28 cellular contexts compared by ENCODE assay signal in the genomic region with DNA sequence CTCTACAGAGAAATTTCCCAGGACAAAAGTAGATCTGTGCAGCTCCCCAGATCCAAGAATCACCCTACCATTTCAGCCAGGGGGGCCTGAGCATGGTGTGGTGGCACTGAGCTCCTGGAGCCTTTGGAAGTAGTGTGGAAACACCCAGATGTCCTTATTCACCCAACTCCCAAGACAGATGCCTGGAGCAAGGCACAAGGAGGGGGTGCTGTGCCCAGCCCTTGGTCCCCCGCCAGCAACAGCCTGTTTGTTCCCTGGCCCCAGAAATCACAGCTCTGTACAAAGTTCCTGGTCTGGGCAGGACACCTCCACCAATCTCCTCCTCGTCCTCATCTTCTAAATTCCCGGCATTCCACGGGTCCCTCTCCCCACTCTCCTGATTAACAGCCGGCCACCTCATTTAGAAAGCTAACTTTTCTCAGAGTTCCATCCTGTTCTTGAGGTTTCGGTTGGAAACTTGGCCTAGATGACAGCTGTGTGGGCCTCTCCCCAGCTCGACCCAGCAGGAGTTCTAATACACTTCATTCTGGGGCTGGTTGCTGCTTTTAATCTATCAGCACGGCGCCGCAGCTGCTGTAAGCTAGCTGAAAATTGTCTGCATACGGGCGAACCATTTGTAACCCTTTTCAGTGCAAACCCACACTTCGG.
DNase-seq lines count a peak whose midpoint lies in the region; ATAC-seq and TF ChIP-seq lines count a peak whose summit lies in the region.
"Had no signal": no experiment of that assay in that cellular context is flagged by ENCODE, and none has a peak within 500 bp of the region (broad histone marks: within the 10 kb centered on the region; RNA-seq: fewer than 3 reads in every experiment).

No MANE protein-coding gene starts in this region.

- no peaks in the 10 kb centered on the region for H3K27me3 ChIP-seq in GM23338 (ENCODE audit: insufficient read depth)
- H3K27me3 ChIP-seq in endodermal cell (ENCODE audit: control insufficient read depth, insufficient read depth, low read length, poor library complexity, severe bottlenecking), result no peaks in the 10 kb centered on the region
- no peaks in the 10 kb centered on the region for H3K27me3 ChIP-seq in CD8-positive, alpha-beta memory T cell (ENCODE audit: insufficient read depth, low read length, poor library complexity, severe bottlenecking)
- H3K27me3 ChIP-seq: adrenal gland, tibial nerve had no signal

- H3K79me2 ChIP-seq in GM23338 (replicated peaks; ENCODE audit: insufficient read depth), result no peaks in the 10 kb centered on the region

- H3K27ac Mint-ChIP-seq in GM23338 (no peak overlapping the region), endodermal cell (peak overlapping the region; percentile 13), osteocyte (ENCODE audit: unreplicated experiment) (peak overlapping the region; percentile 54)
- H3K27ac Mint-ChIP-seq in activated CD8-positive, alpha-beta T cell treated with anti-CD3 and anti-CD28 coated beads, Interleukin-2, amount 10 ng/mL, durations not matched to agents 7 days and 5 days, result no peak overlapping the region
- H3K27ac Mint-ChIP-seq in CD8-positive, alpha-beta memory T cell, result no peak overlapping the region
- H3K27ac Mint-ChIP-seq: activated CD4-positive, alpha-beta T cell treated with anti-CD3 and anti-CD28 coated beads, Interleukin-2, amount 10 ng/mL, durations not matched to agents 24 days and 14 days; CD8-positive, alpha-beta T cell; nephron progenitor cell; stimulated activated naive CD8-positive, alpha-beta T cell treated with anti-CD3 and anti-CD28 coated beads, Interleukin-15, Interleukin-2, amounts not matched to agents 100 ng/mL and 50 ng/mL, for 24 hours had no signal

- POLR2A ChIA-PET in activated CD8-positive, alpha-beta T cell treated with anti-CD3 and anti-CD28 coated beads, Interleukin-2, amount 10 ng/mL, durations not matched to agents 7 days and 5 days (lab: Charles Lee), result interaction anchor here (0.6 kb wide), 1 partner anchor 15 kb away, joined by 3 read pairs; no protein-coding TSS in a partner anchor
- POLR2A ChIA-PET in CD8-positive, alpha-beta memory T cell (lab: Charles Lee), result no interaction called here

- H3K9ac ChIP-seq in endodermal cell (ENCODE audit: extremely low read depth, low read length, poor library complexity, severe bottlenecking), result no peak overlapping the region

- no peak overlapping the region for H3K4me3 ChIP-seq in GM23338
- peak overlapping the region; percentile 9 for H3K4me3 ChIP-seq in endodermal cell (ENCODE audit: low read length)
- H3K4me3 ChIP-seq in CD8-positive, alpha-beta memory T cell (ENCODE audit: low read length), result no peak overlapping the region
- no peak overlapping the region for H3K4me3 ChIP-seq in mucosa of descending colon
- H3K4me3 ChIP-seq: adrenal gland, prostate gland, smooth muscle cell, tibial nerve had no signal

- intact Hi-C loops in mucosa of descending colon (cut with DNase I, micrococcal nuclease), result no loop called here

- no peaks in the 10 kb centered on the region; the same call in 2 of the 3 replicates for H3K9me3 Mint-ChIP-seq in GM23338
- no peaks in the 10 kb centered on the region for H3K9me3 Mint-ChIP-seq in endodermal cell
- H3K9me3 Mint-ChIP-seq in osteocyte (ENCODE audit: unreplicated experiment), result no peaks in the 10 kb centered on the region
- H3K9me3 Mint-ChIP-seq in activated CD8-positive, alpha-beta T cell treated with anti-CD3 and anti-CD28 coated beads, Interleukin-2, amount 10 ng/mL, durations not matched to agents 7 days and 5 days (ENCODE audit: insufficient read depth), result no peaks in the 10 kb centered on the region
- peaks cover 0 to 2% (median 0%) of the 10 kb centered on the region in 5 donors for H3K9me3 Mint-ChIP-seq in CD8-positive, alpha-beta memory T cell
- H3K9me3 Mint-ChIP-seq: activated CD4-positive, alpha-beta T cell treated with anti-CD3 and anti-CD28 coated beads, Interleukin-2, amount 10 ng/mL, durations not matched to agents 24 days and 14 days; CD8-positive, alpha-beta T cell; central memory CD8-positive, alpha-beta T cell; nephron progenitor cell; stimulated activated naive CD8-positive, alpha-beta T cell treated with anti-CD3 and anti-CD28 coated beads, Interleukin-15, Interleukin-2, amounts not matched to agents 100 ng/mL and 50 ng/mL, for 24 hours had no signal

- H3K27ac ChIP-seq in GM23338 (ENCODE audit: low read depth) (0 out of 2 replicates have a peak overlapping the region, but pooled peaks have one; percentile 55), endodermal cell (ENCODE audit: low read depth, low read length) (no peak overlapping the region)
- no peak overlapping the region for H3K27ac ChIP-seq in CD8-positive, alpha-beta memory T cell (ENCODE audit: low read depth, low read length)
- H3K27ac ChIP-seq: adrenal gland, prostate gland had no signal

- WGBS in endodermal cell (ENCODE audit: insufficient coverage in 1 of 2, insufficient read length in 1 of 2), 2 experiments, result 78 to 81% methylated on average over 8 to 13 of the region's 13 CpGs

- no peak overlapping the region for H3K4me3 Mint-ChIP-seq in GM23338
- peak overlapping the region; percentile 1 for H3K4me3 Mint-ChIP-seq in endodermal cell
- H3K4me3 Mint-ChIP-seq in osteocyte (ENCODE audit: unreplicated experiment), result peak overlapping the region; percentile 37
- H3K4me3 Mint-ChIP-seq in activated CD8-positive, alpha-beta T cell treated with anti-CD3 and anti-CD28 coated beads, Interleukin-2, amount 10 ng/mL, durations not matched to agents 7 days and 5 days, result no peak overlapping the region
- H3K4me3 Mint-ChIP-seq in CD8-positive, alpha-beta memory T cell, result no peak overlapping the region
- H3K4me3 Mint-ChIP-seq: activated CD4-positive, alpha-beta T cell treated with anti-CD3 and anti-CD28 coated beads, Interleukin-2, amount 10 ng/mL, durations not matched to agents 24 days and 14 days; CD8-positive, alpha-beta T cell; central memory CD8-positive, alpha-beta T cell; nephron progenitor cell; stimulated activated naive CD8-positive, alpha-beta T cell treated with anti-CD3 and anti-CD28 coated beads, Interleukin-15, Interleukin-2, amounts not matched to agents 100 ng/mL and 50 ng/mL, for 24 hours had no signal

- 0 out of 2 replicates have a peak, but pooled peaks cover 14% of the 10 kb centered on the region for H3K9me2 ChIP-seq in GM23338 (ENCODE audit: insufficient read depth)

- H3F3A ChIP-seq in GM23338 (replicated peaks; ENCODE audit: low read depth), result no peaks in the 10 kb centered on the region

- H3K4me1 ChIP-seq in GM23338 (ENCODE audit: insufficient read depth) (peaks cover 7% of the 10 kb centered on the region), endodermal cell (ENCODE audit: control insufficient read depth, insufficient read depth, low read length) (peaks cover 19% of the 10 kb centered on the region), mucosa of descending colon (ENCODE audit: low read depth) (no peaks in the 10 kb centered on the region)
- H3K4me1 ChIP-seq in CD8-positive, alpha-beta memory T cell (ENCODE audit: insufficient read depth, low read length), result no peaks in the 10 kb centered on the region
- H3K4me1 ChIP-seq: adrenal gland, prostate gland had no signal

- H3K9me3 ChIP-seq in endodermal cell (ENCODE audit: control insufficient read depth, low read length) (no peaks in the 10 kb centered on the region), mucosa of descending colon (no peaks in the 10 kb centered on the region)
- H3K9me3 ChIP-seq in CD8-positive, alpha-beta memory T cell (ENCODE audit: low read length), result no peaks in the 10 kb centered on the region
- H3K9me3 ChIP-seq: adrenal gland, prostate gland, tibial nerve had no signal

- H4K20me1 ChIP-seq in GM23338 (replicated peaks; ENCODE audit: insufficient read depth), result no peaks in the 10 kb centered on the region

- CTCF ChIA-PET in activated CD8-positive, alpha-beta T cell treated with anti-CD3 and anti-CD28 coated beads, Interleukin-2, amount 10 ng/mL, durations not matched to agents 7 days and 5 days (lab: Charles Lee), result no interaction called here
- CTCF ChIA-PET in CD8-positive, alpha-beta memory T cell (lab: Charles Lee), result no interaction called here

- H3K4me1 Mint-ChIP-seq in GM23338 (peaks cover 29% of the 10 kb centered on the region), endodermal cell (peaks cover 23% of the 10 kb centered on the region), osteocyte (ENCODE audit: unreplicated experiment) (peaks cover 23% of the 10 kb centered on the region)
- H3K4me1 Mint-ChIP-seq in activated CD8-positive, alpha-beta T cell treated with anti-CD3 and anti-CD28 coated beads, Interleukin-2, amount 10 ng/mL, durations not matched to agents 7 days and 5 days (ENCODE audit: low read depth), result no peaks in the 10 kb centered on the region
- H3K4me1 Mint-ChIP-seq in CD8-positive, alpha-beta memory T cell, result no peaks in the 10 kb centered on the region
- H3K4me1 Mint-ChIP-seq: activated CD4-positive, alpha-beta T cell treated with anti-CD3 and anti-CD28 coated beads, Interleukin-2, amount 10 ng/mL, durations not matched to agents 24 days and 14 days; central memory CD8-positive, alpha-beta T cell had no signal

- H3K4me2 ChIP-seq in GM23338, result peak overlapping the region; percentile 0; the same call in 1 of the 2 replicates
- H3K4me2 ChIP-seq: smooth muscle cell had no signal

- peaks cover 13% of the 10 kb centered on the region for H3K27me3 Mint-ChIP-seq in GM23338 (ENCODE audit: insufficient read depth, low read depth, poor library complexity)
- H3K27me3 Mint-ChIP-seq in endodermal cell (ENCODE audit: insufficient read depth), result no peaks in the 10 kb centered on the region
- peaks cover 3% of the 10 kb centered on the region for H3K27me3 Mint-ChIP-seq in osteocyte (ENCODE audit: unreplicated experiment)
- no peaks in the 10 kb centered on the region for H3K27me3 Mint-ChIP-seq in activated CD8-positive, alpha-beta T cell treated with anti-CD3 and anti-CD28 coated beads, Interleukin-2, amount 10 ng/mL, durations not matched to agents 7 days and 5 days (ENCODE audit: low read depth)
- no peaks in the 10 kb centered on the region for H3K27me3 Mint-ChIP-seq in CD8-positive, alpha-beta memory T cell
- H3K27me3 Mint-ChIP-seq: activated CD4-positive, alpha-beta T cell treated with anti-CD3 and anti-CD28 coated beads, Interleukin-2, amount 10 ng/mL, durations not matched to agents 24 days and 14 days; central memory CD8-positive, alpha-beta T cell; stimulated activated naive CD8-positive, alpha-beta T cell treated with anti-CD3 and anti-CD28 coated beads, Interleukin-15, Interleukin-2, amounts not matched to agents 100 ng/mL and 50 ng/mL, for 24 hours had no signal

- TF ChIP-seq CTCF in GM23338 (conservative IDR thresholded peaks at IDR 0.05; ENCODE audit: low read depth in 2 of 2) (no peak), endodermal cell (conservative IDR thresholded peaks at IDR 0.05) (no peak), osteocyte (IDR thresholded peaks at IDR 0.05) (no peak), mucosa of descending colon (IDR thresholded peaks at IDR 0.05) (no peak)

- no peaks in the 10 kb centered on the region for H3K36me3 ChIP-seq in GM23338 (ENCODE audit: insufficient read depth)
- no peaks in the 10 kb centered on the region for H3K36me3 ChIP-seq in endodermal cell (ENCODE audit: control insufficient read depth, insufficient read depth, low read length)
- no peaks in the 10 kb centered on the region for H3K36me3 ChIP-seq in CD8-positive, alpha-beta memory T cell (ENCODE audit: insufficient read depth, low read length)
- no peaks in the 10 kb centered on the region for H3K36me3 ChIP-seq in mucosa of descending colon (ENCODE audit: low read depth)
- H3K36me3 ChIP-seq: adrenal gland, prostate gland, tibial nerve had no signal

- ATAC-seq in GM23338 (peak; percentile 42), GM19397 (IDR thresholded peaks at IDR 0.05; ENCODE audit: unreplicated experiment) (no peak), mucosa of descending colon (no peak)
- no peak for ATAC-seq in activated CD8-positive, alpha-beta T cell treated with anti-CD3 and anti-CD28 coated beads, Interleukin-2, amount 10 ng/mL, durations not matched to agents 7 days and 5 days
- ATAC-seq: CD8-positive, alpha-beta T cell had no signal

- H3K36me3 Mint-ChIP-seq in GM23338 (ENCODE audit: low read depth) (no peaks in the 10 kb centered on the region; the same call in 2 of the 3 replicates), endodermal cell (ENCODE audit: low read depth) (no peaks in the 10 kb centered on the region), osteocyte (ENCODE audit: unreplicated experiment) (no peaks in the 10 kb centered on the region)
- H3K36me3 Mint-ChIP-seq in activated CD8-positive, alpha-beta T cell treated with anti-CD3 and anti-CD28 coated beads, Interleukin-2, amount 10 ng/mL, durations not matched to agents 7 days and 5 days (ENCODE audit: low read depth), result no peaks in the 10 kb centered on the region
- no peaks in the 10 kb centered on the region for H3K36me3 Mint-ChIP-seq in CD8-positive, alpha-beta memory T cell
- H3K36me3 Mint-ChIP-seq: CD8-positive, alpha-beta T cell had no signal

- DNase-seq in GM23338 (ENCODE audit: low spot score) (peak; percentile 56), NCI-H524 treated with DMSO at 0.1 percent for 48 hours (lab: John Stamatoyannopoulos, UW) (peak; percentile 83), endodermal cell (no peak), osteocyte (ENCODE audit: extremely low spot score, unreplicated experiment) (no peak), mucosa of descending colon (no peak)
- no peak for DNase-seq in activated CD8-positive, alpha-beta T cell treated with anti-CD3 and anti-CD28 coated beads, Interleukin-2, amount 10 ng/mL, durations not matched to agents 7 days and 5 days
- DNase-seq in CD8-positive, alpha-beta memory T cell, result no peak
- DNase-seq: activated CD4-positive, alpha-beta T cell treated with anti-CD3 and anti-CD28 coated beads, Interleukin-2, amount 10 ng/mL, durations not matched to agents 24 days and 14 days; activated CD8-positive, alpha-beta memory T cell treated with anti-CD3 and anti-CD28 coated beads, Interleukin-2, amount 50 U/mL, for 48 hours; activated effector memory CD4-positive, alpha-beta T cell treated with anti-CD3 and anti-CD28 coated beads, Interleukin-2, amount 50 U/mL, for 16 hours; adrenal gland; CD8-positive, alpha-beta T cell; foreskin melanocyte; HCEC 1CT; Kasumi-1; kidney glomerular epithelial cell; mesenchymal stem cell; NCI-H1048; NCI-H748 treated with DMSO at 0.1 percent for 48 hours; nephron progenitor cell; SIG-M5; stimulated activated CD4-positive, alpha-beta T cell treated with anti-CD3 and anti-CD28 coated beads, Interleukin-4, amount 100 ng/mL, for 1 hour had no signal

- no peak overlapping the region for H2AFZ ChIP-seq in GM23338

Comparison
In these comparisons a context has a peak if more than half of its experiments do, and no peak if none do; other contexts are left out.
1. DNase-seq: peak in GM23338 (single experiment) and NCI-H524 treated with DMSO at 0.1 percent for 48 hours (single experiment); none in endodermal cell (single experiment), osteocyte (single experiment), activated CD8-positive, alpha-beta T cell treated with anti-CD3 and anti-CD28 coated beads, Interleukin-2, amount 10 ng/mL, durations not matched to agents 7 days and 5 days (single experiment), CD8-positive, alpha-beta memory T cell (0 of 5) and mucosa of descending colon (0 of 3).
2. H3K27ac Mint-ChIP-seq: peak in endodermal cell (single experiment) and osteocyte (single experiment); none in GM23338 (single experiment), activated CD8-positive, alpha-beta T cell treated with anti-CD3 and anti-CD28 coated beads, Interleukin-2, amount 10 ng/mL, durations not matched to agents 7 days and 5 days (single experiment) and CD8-positive, alpha-beta memory T cell (0 of 8).
3. H3K4me3 Mint-ChIP-seq: peak in endodermal cell (single experiment) and osteocyte (single experiment); none in GM23338 (single experiment), activated CD8-positive, alpha-beta T cell treated with anti-CD3 and anti-CD28 coated beads, Interleukin-2, amount 10 ng/mL, durations not matched to agents 7 days and 5 days (single experiment) and CD8-positive, alpha-beta memory T cell (0 of 7).